In the genomic region with DNA sequence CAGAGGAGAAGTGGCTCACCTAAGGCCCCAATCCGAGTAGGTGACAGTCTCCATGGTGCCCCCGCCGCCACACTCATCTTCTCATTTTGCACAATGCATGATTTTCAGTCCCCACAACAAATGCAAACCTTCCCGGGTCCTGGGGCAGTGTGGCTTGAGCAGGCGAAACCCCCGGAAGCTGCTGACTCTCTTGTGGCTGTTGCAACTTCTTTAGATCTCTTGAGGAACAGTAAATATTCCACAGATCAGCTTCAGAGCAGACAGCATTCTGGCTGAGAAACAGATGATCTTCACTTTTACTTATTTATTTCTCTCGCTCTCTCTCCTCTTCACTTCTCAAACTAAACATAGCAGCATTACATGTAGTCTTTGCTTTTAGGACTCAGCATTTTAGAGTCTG, we compare ENCODE assay signal across 13 cellular contexts. TPM values are rescaled to one million over a fixed set of nuclear protein-coding genes. Genes with fewer than 3 reads are reported as not detected.
DNase-seq lines count a peak whose midpoint lies in the region; ATAC-seq and TF ChIP-seq lines count a peak whose summit lies in the region.
"Had no signal": no experiment of that assay in that cellular context is flagged by ENCODE, and none has a peak within 500 bp of the region (broad histone marks: within the 10 kb centered on the region; RNA-seq: fewer than 3 reads in every experiment).

No MANE protein-coding gene starts in this region.

- in situ Hi-C loops in transverse colon (cut with MboI; ENCODE audit: low pct_ligation_motif_present in 1 of 4, low pct_unique_long_range_greater_than_20kb in 1 of 4, low sequenced_read_pairs in 3 of 4), result no loop called here

- peaks cover under 1% of the 10 kb centered on the region for H3K36me3 Mint-ChIP-seq in mesothelial cell of epicardium
- H3K36me3 Mint-ChIP-seq: activated naive CD4-positive, alpha-beta T cell treated with anti-CD3 and anti-CD28 coated beads, Interleukin-2, amount 50 U/mL, for 72 hours; stimulated activated effector memory CD8-positive, alpha-beta T cell treated with anti-CD3 and anti-CD28 coated beads, Interleukin-12 subunit alpha, Interleukin-12 subunit beta, amount 100 ng/mL, for 72 hours had no signal

- no peak overlapping the region for H3K4me3 Mint-ChIP-seq in mesothelial cell of epicardium
- H3K4me3 Mint-ChIP-seq: stimulated activated effector memory CD8-positive, alpha-beta T cell treated with anti-CD3 and anti-CD28 coated beads, Interleukin-12 subunit alpha, Interleukin-12 subunit beta, amount 100 ng/mL, for 72 hours had no signal

- intact Hi-C loops in transverse colon (cut with DNase I; ENCODE audit: low total_unique reads) (no loop called here), spleen (cut with DNase I; ENCODE audit: low total_unique reads) (no loop called here)

- peak overlapping the region; percentile 88 for H3K27ac ChIP-seq in caudate nucleus (ENCODE audit: low read depth, low read length)
- H3K27ac ChIP-seq in transverse colon, result peak overlapping the region; percentile 74 to 82 (median 75)
- no peak overlapping the region for H3K27ac ChIP-seq in spleen

- peak; percentile 14 to 33 for DNase-seq in NOMO-1 (lab: John Stamatoyannopoulos, UW; ENCODE audit: unreplicated experiment in 2 of 2)
- DNase-seq in NOMO-1 treated with dmso at 0.1 percent for 144 hours (lab: John Stamatoyannopoulos, UW; ENCODE audit: unreplicated experiment), result no peak
- DNase-seq in caudate nucleus (lab: John Stamatoyannopoulos, UW), result no peak
- DNase-seq in mesothelial cell of epicardium (ENCODE audit: low spot score in 2 of 2, unreplicated experiment in 2 of 2), result no peak
- no peak for DNase-seq in transverse colon
- DNase-seq in kidney glomerular epithelial cell (lab: John Stamatoyannopoulos, UW), result no peak
- no peak for DNase-seq in spleen
- DNase-seq: effector CD4-positive, alpha-beta T cell; Karpas-422; NK-92 treated with Interleukin-12 subunit alpha and Interleukin-12 subunit beta, amount 100 ng/mL, for 24 hours had no signal

- H3K27ac Mint-ChIP-seq in mesothelial cell of epicardium, result peak overlapping the region; percentile 1
- H3K27ac Mint-ChIP-seq: activated naive CD4-positive, alpha-beta T cell treated with anti-CD3 and anti-CD28 coated beads, Interleukin-2, amount 50 U/mL, for 72 hours had no signal

- TF ChIP-seq POLR2A in transverse colon (IDR thresholded peaks at IDR 0.05) (no peak), spleen (IDR thresholded peaks at IDR 0.05) (no peak)

- H3K9me3 Mint-ChIP-seq in mesothelial cell of epicardium, result no peaks in the 10 kb centered on the region
- H3K9me3 Mint-ChIP-seq: activated naive CD4-positive, alpha-beta T cell treated with anti-CD3 and anti-CD28 coated beads, Interleukin-2, amount 50 U/mL, for 72 hours; stimulated activated effector memory CD8-positive, alpha-beta T cell treated with anti-CD3 and anti-CD28 coated beads, Interleukin-12 subunit alpha, Interleukin-12 subunit beta, amount 100 ng/mL, for 72 hours had no signal

- TF ChIP-seq CTCF in mesothelial cell of epicardium (IDR thresholded peaks at IDR 0.05; ENCODE audit: unreplicated experiment) (no peak), transverse colon (IDR thresholded peaks at IDR 0.05) (no peak), spleen (IDR thresholded peaks at IDR 0.05 in 8 of 11, conservative IDR thresholded peaks at IDR 0.05 in 3 of 11) (no peak)

- no peaks in the 10 kb centered on the region for H3K27me3 Mint-ChIP-seq in mesothelial cell of epicardium (ENCODE audit: low read depth)

- H3K27me3 ChIP-seq in transverse colon (no peaks in the 10 kb centered on the region), spleen (replicated peaks in 1 of 7) (peaks cover 0 to 82% (median 3%) of the 10 kb centered on the region in 7 donors)

- H3K36me3 ChIP-seq in transverse colon, result no peaks in the 10 kb centered on the region
- no peaks in the 10 kb centered on the region for H3K36me3 ChIP-seq in spleen

- ATAC-seq in HG03108 (IDR thresholded peaks at IDR 0.05; ENCODE audit: unreplicated experiment), result no peak
- ATAC-seq: activated naive CD4-positive, alpha-beta T cell treated with anti-CD3 and anti-CD28 coated beads, Interleukin-2, amount 50 U/mL, for 72 hours; stimulated activated effector memory CD8-positive, alpha-beta T cell treated with anti-CD3 and anti-CD28 coated beads, Interleukin-12 subunit alpha, Interleukin-12 subunit beta, amount 100 ng/mL, for 72 hours had no signal

- no peak for TF ChIP-seq EP300 in transverse colon (IDR thresholded peaks at IDR 0.05; ENCODE audit: low read depth)

- 74 to 81% methylated on average over 3 to 7 of the region's 7 CpGs for WGBS in transverse colon (ENCODE audit: low coverage in 1 of 2), 2 donors
- WGBS in spleen, 5 donors, result 55 to 89% (median 71%) methylated on average over 7 of the region's 7 CpGs

- H3K9me3 ChIP-seq in transverse colon, result no peaks in the 10 kb centered on the region
- H3K9me3 ChIP-seq in spleen, result no peaks in the 10 kb centered on the region

- H3K4me3 ChIP-seq in transverse colon, result no peak overlapping the region
- H3K4me3 ChIP-seq in spleen, result no peak overlapping the region

- peaks cover 28% of the 10 kb centered on the region for H3K4me1 Mint-ChIP-seq in mesothelial cell of epicardium
- H3K4me1 Mint-ChIP-seq: stimulated activated effector memory CD8-positive, alpha-beta T cell treated with anti-CD3 and anti-CD28 coated beads, Interleukin-12 subunit alpha, Interleukin-12 subunit beta, amount 100 ng/mL, for 72 hours had no signal

- peaks cover 40 to 67% (median 46%) of the 10 kb centered on the region in 4 donors for H3K4me1 ChIP-seq in transverse colon
- peaks cover 0 to 35% (median 12%) of the 10 kb centered on the region in 6 donors for H3K4me1 ChIP-seq in spleen

RNA-seq across cellular contexts. Expression of gene ASAP2, which starts 51.9 kb away (rescaled TPM):
- total RNA-seq in mesothelial cell of epicardium, result 25.8 to 29.7 TPM (median 26.2 TPM) in 3 replicates
- 10 to 100 TPM; 33.2 to 62.1 (median 54.5) TPM for total RNA-seq in transverse colon
- total RNA-seq in spleen, result 1 to 10 TPM; 1.4 to 3.0 (median 2.7) TPM
- 1 to 10 TPM in 2 of 3 donors, under 1 TPM in 1; 0.93 to 1.6 (median 1.3) TPM for polyA plus RNA-seq in spleen

Comparison
In these comparisons a context has a peak if more than half of its experiments do, and no peak if none do; other contexts are left out.
1. DNase-seq: peak in NOMO-1 (2 of 2); none in NOMO-1 treated with dmso at 0.1 percent for 144 hours (single experiment), caudate nucleus (0 of 61), mesothelial cell of epicardium (0 of 2), transverse colon (single experiment), kidney glomerular epithelial cell (single experiment) and spleen (single experiment).
2. H3K27ac ChIP-seq: peak in caudate nucleus (single experiment) and transverse colon (4 of 4); none in spleen (0 of 8).